Comparison of ENCODE assay signal across 8 cellular contexts in genomic region chr11:67468835-67469811, GRCh38. TPM values are rescaled to one million over a fixed set of nuclear protein-coding genes. Genes with fewer than 3 reads are reported as not detected.
A peak's percentile ranks its signal among the peaks of the same experiment; 100 is the strongest.
DNase-seq lines count a peak whose midpoint lies in the region; ATAC-seq, FAIRE-seq and TF ChIP-seq lines count a peak whose summit lies in the region.

TMEM134 (minus strand) TSS chr11:67469251; CDS start chr11:67469192, 59 bp downstream.

- H3K27me3 ChIP-seq in GM06990 (replicated peaks; ENCODE audit: control insufficient read depth, insufficient read depth, low read length) (no peaks in the 10 kb centered on the region), pancreas (no peaks in the 10 kb centered on the region), thyroid gland (no peaks in the 10 kb centered on the region)

- peak within 1 kb of the TSS; percentile 67 to 89 (median 84) for H3K27ac ChIP-seq in pancreas
- H3K27ac ChIP-seq in thyroid gland: peak within 1 kb of the TSS; percentile 82 to 85 (median 84)

- peak within 1 kb of the TSS; percentile 88 for H3K4me3 ChIP-seq in GM06990 (replicated peaks; ENCODE audit: low read depth, low read length)
- H3K4me3 ChIP-seq in HFF-Myc (replicated peaks; ENCODE audit: low read depth, low read length): peak within 1 kb of the TSS; percentile 55
- H3K4me3 ChIP-seq in pancreas: peak within 1 kb of the TSS; percentile 76 to 98 (median 96)
- peak within 1 kb of the TSS; percentile 66 to 92 (median 82) for H3K4me3 ChIP-seq in thyroid gland (replicated peaks in 1 of 3)

- H3K4me1 ChIP-seq in pancreas (peaks cover 0 to 14% (median 1%) of the 10 kb centered on the region in 3 donors), thyroid gland (peaks cover 21 to 46% of the 10 kb centered on the region in 2 donors)

- ATAC-seq in Right ventricle myocardium inferior (peak; percentile 95), pancreas (peak; percentile 77 to 90 (median 82))

- no peaks in the 10 kb centered on the region; the same call in 1 of the 2 replicates for H3K36me3 ChIP-seq in GM06990 (ENCODE audit: control insufficient read depth, insufficient read depth, low read length)
- H3K36me3 ChIP-seq in pancreas: no peaks in the 10 kb centered on the region
- H3K36me3 ChIP-seq in thyroid gland: no peaks in the 10 kb centered on the region

- H3K9me3 ChIP-seq in pancreas (no peaks in the 10 kb centered on the region), thyroid gland (no peaks in the 10 kb centered on the region)

- intact Hi-C loops in Right ventricle myocardium inferior (cut with DNase I) (loop anchor here (1.0 to 5.0 kb wide), 3 partner anchors 26 to 67 kb away; partner anchors contain the start of genes CORO1B, PPP1CA and TBC1D10C), pancreas (cut with DNase I) (no loop called here), thyroid gland (cut with DNase I) (loop anchor here (5.0 to 10.0 kb wide), 2 partner anchors 47 to 74 kb away; partner anchors contain the start of gene RAD9A)

- TF ChIP-seq POLR2A in thyroid gland (IDR thresholded peaks at IDR 0.05): peak; percentile 10 to 78

- TF ChIP-seq CTCF in GM06990 (IDR thresholded peaks at IDR 0.05; ENCODE audit: insufficient read depth, low read length, poor library complexity, severe bottlenecking): peak; percentile 70
- TF ChIP-seq CTCF in HFF-Myc (IDR thresholded peaks at IDR 0.05; ENCODE audit: low read depth, low read length, missing control alignments): peak; percentile 31
- TF ChIP-seq CTCF in pancreas (IDR thresholded peaks at IDR 0.05): peak in 1 of 4 donors; percentile 32
- peak in 5 of 6 experiments; percentile 9 to 49 (median 34) for TF ChIP-seq CTCF in thyroid gland (IDR thresholded peaks at IDR 0.05)

- 1 to 2% methylated on average over 67 to 81 of the region's 81 CpGs for WGBS in pancreas, 2 donors
- 6 to 12% methylated on average over 11 to 18 of the region's 81 CpGs for WGBS in thyroid gland, 2 donors

- no peak for FAIRE-seq in pancreas (lab: Jason Lieb, UNC)

- peak; percentile 91 for DNase-seq in GM06990 (ENCODE audit: extremely low read depth, insufficient read length)
- peak; percentile 62 for DNase-seq in HFF-Myc (ENCODE audit: extremely low read depth, low read depth)
- DNase-seq in NCI-H1048 (lab: John Stamatoyannopoulos, UW): peak; percentile 81
- DNase-seq in SW 1271 (lab: John Stamatoyannopoulos, UW): peak; percentile 86 to 89
- peak; percentile 82 for DNase-seq in activated naive CD8-positive, alpha-beta T cell treated with anti-CD3 and anti-CD28 coated beads, Interleukin-2, amount 50 U/mL, for 16 hours (ENCODE audit: low read depth, low spot score)
- peak; percentile 97 for DNase-seq in Right ventricle myocardium inferior (ENCODE audit: missing footprints)
- peak; percentile 90 to 98 (median 94) for DNase-seq in pancreas
- DNase-seq in thyroid gland: peak; percentile 91

RNA-seq across cellular contexts. Expression of gene TMEM134, which starts in this region (rescaled TPM):
- total RNA-seq in Right ventricle myocardium inferior (85.3 TPM), pancreas (10 to 100 TPM; 45.1 to 72.1 (median 52.4) TPM), thyroid gland (100 to 1,000 TPM in 1 of 4 donors, 10 to 100 TPM in 3; 69.0 to 138 (median 95.8) TPM)
- 10 to 100 TPM; 90.1 to 93.4 TPM for polyA plus RNA-seq in pancreas

Comparison
In these comparisons a context has a peak if more than half of its experiments do, and no peak if none do; other contexts are left out.
1. Peak in every context shown above with its lines: DNase-seq, ATAC-seq, H3K4me3 ChIP-seq and H3K27ac ChIP-seq.
2. intact Hi-C loops: an anchor here in Right ventricle myocardium inferior (1.0 to 5.0 kb wide) and thyroid gland (5.0 to 10.0 kb wide); none called in pancreas.